Comparison of ENCODE assay signal across 1 cellular context in the genomic region with DNA sequence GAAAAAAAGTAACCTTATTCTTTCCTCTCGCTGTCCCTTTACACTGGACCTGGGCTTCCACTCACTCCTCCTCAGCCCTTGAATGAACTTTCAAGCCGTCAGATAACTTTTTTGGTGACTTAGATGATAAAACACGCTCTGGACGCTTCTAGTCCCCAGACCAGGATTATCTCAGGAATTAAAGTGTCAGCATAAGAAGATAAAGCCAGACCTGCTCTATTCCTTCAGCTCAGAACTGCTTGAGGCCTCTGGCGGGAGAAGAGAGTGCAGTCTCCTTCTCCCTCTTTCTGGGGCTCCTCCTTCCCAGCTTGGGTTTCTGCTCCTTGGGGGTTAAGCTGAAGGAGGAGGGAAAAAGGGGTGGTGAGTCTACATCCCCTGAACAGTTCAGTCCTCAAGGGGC.
TF ChIP-seq lines count a peak whose summit lies in the region.

No MANE protein-coding gene starts in this region.

TF ChIP-seq in K562, 482 proteins besides CTCF, POLR2A, EP300 and RAD21:
- TF ChIP-seq CBFA2T3 (IDR thresholded peaks at IDR 0.05) (peak; percentile 31; the same call in 1 of the 2 replicates), MEIS2 (IDR thresholded peaks at IDR 0.05; ENCODE audit: partially characterized antibody) (peak; percentile 14), ZBTB8A (IDR thresholded peaks at IDR 0.05; ENCODE audit: partially characterized antibody) (no peak), JUND (IDR thresholded peaks at IDR 0.05; ENCODE audit: borderline replicate concordance, low read depth, low read length) (peak; percentile 16; the same call in 1 of the 2 replicates), JUND (tag; IDR thresholded peaks at IDR 0.05; ENCODE audit: borderline replicate concordance, low read depth, low read length) (no peak; the same call in 2 of the 3 replicates), ZNF644 (tag; IDR thresholded peaks at IDR 0.05; ENCODE audit: low read depth) (no peak), DPF2 (IDR thresholded peaks at IDR 0.05) (0 out of 2 replicates have a peak, but pooled peaks have one; percentile 40), ZNF316 (IDR thresholded peaks at IDR 0.05) (peak; percentile 50), E2F3 (CRISPR knock-in tag; IDR thresholded peaks at IDR 0.05) (no peak), SMARCB1 (IDR thresholded peaks at IDR 0.05; ENCODE audit: insufficient read length, low read depth) (no peak), NONO (IDR thresholded peaks at IDR 0.05; ENCODE audit: low read depth in 2 of 2, low read length in 1 of 2) (no peak), RCOR1 (IDR thresholded peaks at IDR 0.05; ENCODE audit: borderline replicate concordance in 1 of 2, low read depth in 2 of 2, low read length in 2 of 2) (peak in 1 of 2 experiments; percentile 51; a peak in 1 of 4 replicates), SMARCA4 (IDR thresholded peaks at IDR 0.05) (0 out of 2 replicates have a peak, but pooled peaks have one; percentile 15), RBM17 (IDR thresholded peaks at IDR 0.05; ENCODE audit: borderline replicate concordance, low read depth, low read length) (no peak), TEAD1 (CRISPR knock-in tag; IDR thresholded peaks at IDR 0.05) (no peak)
- TF ChIP-seq, protein P1, sequence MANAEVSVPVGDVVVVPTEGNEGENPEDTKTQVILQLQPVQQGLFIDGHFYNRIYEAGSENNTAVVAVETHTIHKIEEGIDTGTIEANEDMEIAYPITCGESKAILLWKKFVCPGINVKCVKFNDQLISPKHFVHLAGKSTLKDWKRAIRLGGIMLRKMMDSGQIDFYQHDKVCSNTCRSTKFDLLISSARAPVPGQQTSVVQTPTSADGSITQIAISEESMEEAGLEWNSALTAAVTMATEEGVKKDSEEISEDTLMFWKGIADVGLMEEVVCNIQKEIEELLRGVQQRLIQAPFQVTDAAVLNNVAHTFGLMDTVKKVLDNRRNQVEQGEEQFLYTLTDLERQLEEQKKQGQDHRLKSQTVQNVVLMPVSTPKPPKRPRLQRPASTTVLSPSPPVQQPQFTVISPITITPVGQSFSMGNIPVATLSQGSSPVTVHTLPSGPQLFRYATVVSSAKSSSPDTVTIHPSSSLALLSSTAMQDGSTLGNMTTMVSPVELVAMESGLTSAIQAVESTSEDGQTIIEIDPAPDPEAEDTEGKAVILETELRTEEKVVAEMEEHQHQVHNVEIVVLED (CRISPR knock-in tag; IDR thresholded peaks at IDR 0.05): no peak
- TF ChIP-seq, protein P2, sequence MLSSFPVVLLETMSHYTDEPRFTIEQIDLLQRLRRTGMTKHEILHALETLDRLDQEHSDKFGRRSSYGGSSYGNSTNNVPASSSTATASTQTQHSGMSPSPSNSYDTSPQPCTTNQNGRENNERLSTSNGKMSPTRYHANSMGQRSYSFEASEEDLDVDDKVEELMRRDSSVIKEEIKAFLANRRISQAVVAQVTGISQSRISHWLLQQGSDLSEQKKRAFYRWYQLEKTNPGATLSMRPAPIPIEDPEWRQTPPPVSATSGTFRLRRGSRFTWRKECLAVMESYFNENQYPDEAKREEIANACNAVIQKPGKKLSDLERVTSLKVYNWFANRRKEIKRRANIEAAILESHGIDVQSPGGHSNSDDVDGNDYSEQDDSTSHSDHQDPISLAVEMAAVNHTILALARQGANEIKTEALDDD (IDR thresholded peaks at IDR 0.05): peak; percentile 77
